ENCODE assay signal across 20 cellular contexts in genomic region chr7:22429386-22429785, GRCh38.
A peak's percentile ranks its signal among the peaks of the same experiment; 100 is the strongest.
DNase-seq lines count a peak whose midpoint lies in the region; ATAC-seq and TF ChIP-seq lines count a peak whose summit lies in the region.
"Had no signal": no experiment of that assay in that cellular context is flagged by ENCODE, and none has a peak within 500 bp of the region (broad histone marks: within the 10 kb centered on the region; RNA-seq: fewer than 3 reads in every experiment).

No MANE protein-coding gene starts in this region.

- H3K9me3 Mint-ChIP-seq in activated naive CD8-positive, alpha-beta T cell treated with anti-CD3 and anti-CD28 coated beads, Interleukin-2, amount 50 U/mL, for 24 hours: no peaks in the 10 kb centered on the region

- no peak for TF ChIP-seq CTCF in fibroblast of villous mesenchyme (IDR thresholded peaks at IDR 0.05; ENCODE audit: insufficient read depth, low read depth, low read length)

- no peaks in the 10 kb centered on the region for H3K27me3 Mint-ChIP-seq in activated naive CD8-positive, alpha-beta T cell treated with anti-CD3 and anti-CD28 coated beads, Interleukin-2, amount 50 U/mL, for 24 hours
- H3K27me3 Mint-ChIP-seq: CD4-positive, CD25-positive, alpha-beta regulatory T cell had no signal

- in situ Hi-C loops in SK-MEL-5 (cut with HindIII; ENCODE audit: low pct_unique_long_range_greater_than_20kb, low sequenced_read_pairs): no loop called here

- DNase-seq in DMS53 (lab: John Stamatoyannopoulos, UW): peak; percentile 65
- DNase-seq in HPDE6-E6E7 (ENCODE audit: extremely low spot score): peak; percentile 44
- DNase-seq in SK-MEL-5 (ENCODE audit: low read depth, low spot score): peak; percentile 15
- peak; percentile 2 for DNase-seq in fibroblast of villous mesenchyme (ENCODE audit: low read depth)
- DNase-seq in NCI-H1417 (lab: John Stamatoyannopoulos, UW): no peak
- no peak for DNase-seq in SK-N-DZ (ENCODE audit: low spot score)
- DNase-seq in activated naive CD8-positive, alpha-beta T cell treated with anti-CD3 and anti-CD28 coated beads, Interleukin-2, amount 50 U/mL, for 24 hours: no peak
- DNase-seq: BE2C; CD4-positive, CD25-positive, alpha-beta regulatory T cell; COR-L47; DMS 273 treated with DMSO at 0.1 percent for 48 hours; KG1; MV-4-11; NCI-H187; NCI-H2107; NCI-H226; NCI-H524 treated with DMSO at 0.1 percent for 48 hours; SHP77 treated with DMSO at 0.1 percent for 48 hours had no signal

- no peaks in the 10 kb centered on the region for H3K36me3 Mint-ChIP-seq in activated naive CD8-positive, alpha-beta T cell treated with anti-CD3 and anti-CD28 coated beads, Interleukin-2, amount 50 U/mL, for 24 hours (ENCODE audit: low read depth)
- H3K36me3 Mint-ChIP-seq: CD4-positive, CD25-positive, alpha-beta regulatory T cell had no signal

- ATAC-seq in activated naive CD8-positive, alpha-beta T cell treated with anti-CD3 and anti-CD28 coated beads, Interleukin-2, amount 50 U/mL, for 24 hours: no peak
- ATAC-seq: GM12878 had no signal

- no peak overlapping the region for H3K4me3 Mint-ChIP-seq in activated naive CD8-positive, alpha-beta T cell treated with anti-CD3 and anti-CD28 coated beads, Interleukin-2, amount 50 U/mL, for 24 hours
- H3K4me3 Mint-ChIP-seq: CD4-positive, CD25-positive, alpha-beta regulatory T cell had no signal

- peaks cover 2% of the 10 kb centered on the region for H3K4me1 Mint-ChIP-seq in activated naive CD8-positive, alpha-beta T cell treated with anti-CD3 and anti-CD28 coated beads, Interleukin-2, amount 50 U/mL, for 24 hours
- H3K4me1 Mint-ChIP-seq: CD4-positive, CD25-positive, alpha-beta regulatory T cell had no signal

- no peak overlapping the region for H3K27ac Mint-ChIP-seq in activated naive CD8-positive, alpha-beta T cell treated with anti-CD3 and anti-CD28 coated beads, Interleukin-2, amount 50 U/mL, for 24 hours
- H3K27ac Mint-ChIP-seq: CD4-positive, CD25-positive, alpha-beta regulatory T cell had no signal

- no peak overlapping the region for H3K4me3 ChIP-seq in fibroblast of villous mesenchyme (ENCODE audit: low read depth, low read length)
- H3K4me3 ChIP-seq: GM12878, HAP-1 had no signal

Comparison
In these comparisons a context has a peak if more than half of its experiments do, and no peak if none do; other contexts are left out.
1. DNase-seq: peak in DMS53 (single experiment), HPDE6-E6E7 (single experiment), SK-MEL-5 (single experiment) and fibroblast of villous mesenchyme (single experiment); none in NCI-H1417 (0 of 3), SK-N-DZ (single experiment) and activated naive CD8-positive, alpha-beta T cell treated with anti-CD3 and anti-CD28 coated beads, Interleukin-2, amount 50 U/mL, for 24 hours (single experiment).